ENCODE assay signal across 12 cellular contexts in genomic region chr4:152972821-152973613, GRCh38. TPM values are rescaled to one million over a fixed set of nuclear protein-coding genes. Genes with fewer than 3 reads are reported as not detected.
DNase-seq lines count a peak whose midpoint lies in the region; ATAC-seq and TF ChIP-seq lines count a peak whose summit lies in the region.
"Had no signal": no experiment of that assay in that cellular context is flagged by ENCODE, and none has a peak within 500 bp of the region (broad histone marks: within the 10 kb centered on the region; RNA-seq: fewer than 3 reads in every experiment).

No MANE protein-coding gene starts in this region.

- peak; percentile 14 for ATAC-seq in Right ventricle myocardium inferior
- ATAC-seq in lung (ENCODE audit: insufficient read depth, low FRiP score) = peak; percentile 38
- ATAC-seq in T-cell (replicated peaks in 1 of 4) = no peak
- ATAC-seq in GM18502 (IDR thresholded peaks at IDR 0.05; ENCODE audit: poor library complexity, unreplicated experiment) = no peak

- CTCF ChIA-PET in mammary epithelial cell (lab: Charles Lee; ENCODE audit: low non-redundant PET) (no interaction called here), T-cell (lab: Charles Lee) (interaction anchor here in 1 of 2 donors (0.6 kb wide), 1 partner anchor 20 kb away, joined by 3 read pairs; no protein-coding TSS in a partner anchor)

- peak overlapping the region; percentile 67 for H2AFZ ChIP-seq in mammary epithelial cell (ENCODE audit: low read depth, low read length)

- no peak for TF ChIP-seq POLR2A in vagina (IDR thresholded peaks at IDR 0.05)

- H3K27ac Mint-ChIP-seq in T-cell = no peak overlapping the region
- H3K27ac Mint-ChIP-seq: T-helper 2 cell treated with Interferon-gamma antibody and Interleukin-4, amounts not matched to agents 5 μg/mL and 100 μg/mL, for 36 hours had no signal

- H3K27me3 Mint-ChIP-seq in T-cell = no peaks in the 10 kb centered on the region

- H3K27me3 ChIP-seq in left ventricle myocardium inferior (ENCODE audit: low read depth) (peaks cover 15% of the 10 kb centered on the region), mammary epithelial cell (ENCODE audit: insufficient read depth, low read length) (no peaks in the 10 kb centered on the region), lung (ENCODE audit: control insufficient read depth, insufficient read depth) (no peaks in the 10 kb centered on the region), vagina (no peaks in the 10 kb centered on the region)
- H3K27me3 ChIP-seq: tibial artery had no signal

- H3K79me2 ChIP-seq in mammary epithelial cell (ENCODE audit: insufficient read depth, low read length) = no peaks in the 10 kb centered on the region

- no peak overlapping the region for H3K9ac ChIP-seq in mammary epithelial cell (ENCODE audit: insufficient read depth, low read length)

- intact Hi-C loops in Right ventricle myocardium inferior (cut with DNase I) (no loop called here), left ventricle myocardium inferior (cut with micrococcal nuclease) (no loop called here), mammary epithelial cell (cut with micrococcal nuclease) (loop anchor here (5.0 kb wide), 1 partner anchor 126 kb away; no protein-coding TSS in a partner anchor), vagina (cut with DNase I) (no loop called here)

- no peaks in the 10 kb centered on the region for H3K36me3 Mint-ChIP-seq in T-cell

- H3K9me3 ChIP-seq in left ventricle myocardium inferior (replicated peaks) (no peaks in the 10 kb centered on the region), mammary epithelial cell (replicated peaks; ENCODE audit: insufficient read depth, low read length) (no peaks in the 10 kb centered on the region), lung (ENCODE audit: control insufficient read depth in 2 of 2, insufficient read depth in 1 of 2, low read length in 1 of 2) (peaks cover 0 to 3% of the 10 kb centered on the region in 2 donors), vagina (no peaks in the 10 kb centered on the region)
- H3K9me3 ChIP-seq: tibial artery had no signal

- DNase-seq in Right ventricle myocardium inferior (ENCODE audit: missing footprints) = no peak
- DNase-seq in left ventricle myocardium inferior = no peak
- peak; percentile 82 for DNase-seq in mammary epithelial cell
- DNase-seq in lung (ENCODE audit: low spot score) = no peak
- DNase-seq in vagina (ENCODE audit: extremely low spot score in 2 of 2) = peak in 1 of 2 donors; percentile 52
- DNase-seq in T-cell = no peak
- DNase-seq in NCI-H2029 (lab: John Stamatoyannopoulos, UW) = no peak
- DNase-seq: Karpas-422, NCI-H774 had no signal

- no peak overlapping the region for H3K4me3 ChIP-seq in left ventricle myocardium inferior
- H3K4me3 ChIP-seq in mammary epithelial cell (replicated peaks in 1 of 3; ENCODE audit: insufficient read depth in 1 of 3, low read depth in 2 of 3, low read length in 3 of 3) = no peak overlapping the region
- no peak overlapping the region for H3K4me3 ChIP-seq in lung
- H3K4me3 ChIP-seq in vagina = no peak overlapping the region
- H3K4me3 ChIP-seq: tibial artery had no signal

- BruUV-seq in mammary epithelial cell (replicated peaks; lab: Mats Ljungman, UMichigan) = no TSS peak

- POLR2A ChIA-PET in T-cell (lab: Charles Lee) = no interaction called here

- H3K36me3 ChIP-seq in left ventricle myocardium inferior (no peaks in the 10 kb centered on the region), mammary epithelial cell (ENCODE audit: insufficient read depth, low read length) (peaks cover 14% of the 10 kb centered on the region), lung (ENCODE audit: control insufficient read depth in 2 of 2, insufficient read depth in 2 of 2, low read length in 2 of 2) (peaks cover 0 to 20% of the 10 kb centered on the region in 2 donors), vagina (peaks cover 0 to 9% of the 10 kb centered on the region in 2 donors)

- peak overlapping the region; percentile 30 for H3K4me2 ChIP-seq in mammary epithelial cell (ENCODE audit: insufficient read depth, low read depth, low read length)

- no peak overlapping the region for H3K4me3 Mint-ChIP-seq in T-cell
- H3K4me3 Mint-ChIP-seq: T-helper 2 cell treated with Interferon-gamma antibody and Interleukin-4, amounts not matched to agents 5 μg/mL and 100 μg/mL, for 36 hours had no signal

- dilution Hi-C loops in mammary epithelial cell (cut with HindIII; ENCODE audit: low sequenced_read_pairs) = no loop called here

- in situ Hi-C loops in mammary epithelial cell (cut with MboI; ENCODE audit: low sequenced_read_pairs in 2 of 2) = no loop called here

- H3K9me3 Mint-ChIP-seq in T-cell = no peaks in the 10 kb centered on the region
- H3K9me3 Mint-ChIP-seq: T-helper 2 cell treated with Interferon-gamma antibody and Interleukin-4, amounts not matched to agents 5 μg/mL and 100 μg/mL, for 36 hours had no signal

- 9% methylated on average over 11 of the region's 11 CpGs for WGBS in mammary epithelial cell (ENCODE audit: low coverage, missing lambda C conversion rate)
- 76 to 89% methylated on average over 11 of the region's 11 CpGs for WGBS in lung, 2 donors

- TF ChIP-seq CTCF in left ventricle myocardium inferior (IDR thresholded peaks at IDR 0.05; ENCODE audit: borderline replicate concordance) (no peak), mammary epithelial cell (conservative IDR thresholded peaks at IDR 0.05 in 1 of 2, IDR thresholded peaks at IDR 0.05 in 1 of 2; ENCODE audit: extremely low read depth in 1 of 2, insufficient read depth in 1 of 2, low read depth in 1 of 2, low read length in 2 of 2) (no peak), lung (IDR thresholded peaks at IDR 0.05; ENCODE audit: control extremely low read depth, extremely low read depth) (no peak), vagina (IDR thresholded peaks at IDR 0.05) (no peak)

- H3K4me1 ChIP-seq in left ventricle myocardium inferior = no peaks in the 10 kb centered on the region
- peaks cover 55% of the 10 kb centered on the region for H3K4me1 ChIP-seq in mammary epithelial cell (ENCODE audit: insufficient read depth, low read length)
- no peaks in the 10 kb centered on the region for H3K4me1 ChIP-seq in lung (ENCODE audit: control insufficient read depth in 2 of 2, insufficient read depth in 2 of 2, low read length in 2 of 2)
- H3K4me1 ChIP-seq in vagina = peaks cover 25% of the 10 kb centered on the region

- H3K27ac ChIP-seq in left ventricle myocardium inferior (replicated peaks) (no peak overlapping the region), mammary epithelial cell (ENCODE audit: insufficient read depth, low read depth, low read length) (peak overlapping the region; percentile 69), lung (ENCODE audit: low read depth in 1 of 2, low read length in 1 of 2) (peak overlapping the region in 1 of 2 donors; percentile 44), vagina (peak overlapping the region; percentile 63)
- H3K27ac ChIP-seq: tibial artery had no signal

- no peaks in the 10 kb centered on the region for H3K4me1 Mint-ChIP-seq in T-cell

- no peaks in the 10 kb centered on the region for H4K20me1 ChIP-seq in mammary epithelial cell (ENCODE audit: insufficient read depth, low read length)

RNA-seq across cellular contexts. Expression of gene FHDC1, which starts 36.9 kb away (rescaled TPM):
- 0.27 TPM for total RNA-seq in Right ventricle myocardium inferior
- total RNA-seq in left ventricle myocardium inferior = 0.38 TPM
- 10 to 100 TPM; 13.3 to 29.3 TPM for total RNA-seq in mammary epithelial cell
- polyA plus RNA-seq in mammary epithelial cell = 2.1 TPM
- 5.4 TPM for polyA minus RNA-seq in mammary epithelial cell
- 10 to 100 TPM; 11.7 to 27.2 TPM for total RNA-seq in lung
- polyA plus RNA-seq in lung = 10 to 100 TPM in 1 of 2 donors, 1 to 10 TPM in 1; 4.3 to 22.8 TPM
- total RNA-seq in vagina = 6.4 TPM
- under 1 TPM in 4 of 5 donors, not detected in 1; 0.08 to 0.28 (median 0.17) TPM for total RNA-seq in T-cell

Comparison
In these comparisons a context has a peak if more than half of its experiments do, and no peak if none do; other contexts are left out.
1. ATAC-seq: peak in Right ventricle myocardium inferior (single experiment) and lung (single experiment); none in T-cell (0 of 4) and GM18502 (single experiment).